In genomic region chr15:35071071-35071470, GRCh38 we compare ENCODE assay signal across 28 cellular contexts. TPM values are rescaled to one million over a fixed set of nuclear protein-coding genes. Genes with fewer than 3 reads are reported as not detected.
DNase-seq lines count a peak whose midpoint lies in the region; ATAC-seq, FAIRE-seq and TF ChIP-seq lines count a peak whose summit lies in the region.
"Had no signal": no experiment of that assay in that cellular context is flagged by ENCODE, and none has a peak within 500 bp of the region (broad histone marks: within the 10 kb centered on the region; RNA-seq: fewer than 3 reads in every experiment).

No MANE protein-coding gene starts in this region.

- H4K20me1 ChIP-seq in HepG2 (ENCODE audit: insufficient read depth, low read length): no peaks in the 10 kb centered on the region

- H3K9ac ChIP-seq in HepG2 (ENCODE audit: insufficient read depth, low read depth, low read length): no peak overlapping the region
- H3K9ac ChIP-seq: SK-N-SH had no signal

- H3K27me3 Mint-ChIP-seq in dendritic cell treated with granulocyte-macrophage colony-stimulating factor and Interleukin-4, amounts not matched to agents 40 ng/mL and 50 ng/mL, for 4 days: peaks cover 4% of the 10 kb centered on the region

- H2AFZ ChIP-seq in HepG2 (ENCODE audit: low read length): no peak overlapping the region
- H2AFZ ChIP-seq: PC-9 had no signal

- CTCF ChIA-PET in HepG2 (lab: Yijun Ruan, JAX; ENCODE audit: low intra/inter-chr PET ratio, low total read pairs): no interaction called here

- H3K4me1 ChIP-seq in HepG2 (ENCODE audit: insufficient read depth, low read length) (no peaks in the 10 kb centered on the region), right lobe of liver (no peaks in the 10 kb centered on the region)
- H3K4me1 ChIP-seq: BE2C, HAP-1 had no signal

- H3K27ac Mint-ChIP-seq in dendritic cell treated with granulocyte-macrophage colony-stimulating factor and Interleukin-4, amounts not matched to agents 40 ng/mL and 50 ng/mL, for 4 days: no peak overlapping the region
- H3K27ac Mint-ChIP-seq: CD4-positive, alpha-beta T cell; GM23338 had no signal

- no peak overlapping the region; the same call in 1 of the 2 replicates for H3K4me2 ChIP-seq in HepG2 (ENCODE audit: low read depth, low read length)
- H3K4me2 ChIP-seq: GM23338, PC-9, SK-N-SH had no signal

- WGBS in HepG2 (ENCODE audit: low lambda C conversion rate): 59% methylated on average over 15 of the region's 15 CpGs
- 88% methylated on average over 9 of the region's 15 CpGs for WGBS in right lobe of liver (ENCODE audit: insufficient coverage, low coverage, low lambda C conversion rate, missing lambda C conversion rate)

- H3K4me3 Mint-ChIP-seq in dendritic cell treated with granulocyte-macrophage colony-stimulating factor and Interleukin-4, amounts not matched to agents 40 ng/mL and 50 ng/mL, for 4 days: peak overlapping the region; percentile 14
- H3K4me3 Mint-ChIP-seq: CD4-positive, alpha-beta T cell; GM23338 had no signal

- no peak for FAIRE-seq in HepG2 (lab: Jason Lieb, UNC)
- FAIRE-seq in GM12891 (lab: Jason Lieb, UNC): no peak
- FAIRE-seq: A204.1, K562 had no signal

- H3K4me3 ChIP-seq in HepG2 (replicated peaks in 1 of 3; ENCODE audit: insufficient read depth in 1 of 3, low read depth in 2 of 3, low read length in 3 of 3) (no peak overlapping the region), right lobe of liver (no peak overlapping the region)
- H3K4me3 ChIP-seq: GM23338, HAP-1, K562, MG63, PC-9 had no signal

- H3K9me3 ChIP-seq in HepG2 (ENCODE audit: low read length) (no peaks in the 10 kb centered on the region), right lobe of liver (no peaks in the 10 kb centered on the region)
- H3K9me3 ChIP-seq: BE2C, HAP-1, MG63, SK-N-SH had no signal

- POLR2A ChIA-PET in HepG2 (lab: Yijun Ruan, JAX): no interaction called here

- TF ChIP-seq RAD21 in HepG2 (CRISPR knock-in tag; IDR thresholded peaks at IDR 0.05): no peak

- ATAC-seq in HepG2 (no peak), right lobe of liver (no peak), GM19397 (IDR thresholded peaks at IDR 0.05; ENCODE audit: unreplicated experiment) (no peak)
- ATAC-seq: GM23338, K562 had no signal

- in situ Hi-C loops in HepG2 (cut with HindIII; ENCODE audit: extremely low pct_ligation_motif_present, low pct_unique_long_range_greater_than_20kb): loop anchor here (10.0 kb wide), 1 partner anchor 214 kb away; no protein-coding TSS in a partner anchor

- no peak for TF ChIP-seq EP300 in HepG2 (IDR thresholded peaks at IDR 0.05; ENCODE audit: low read depth in 2 of 2, low read length in 2 of 2)
- no peak for TF ChIP-seq EP300 in HepG2 (CRISPR knock-in tag; IDR thresholded peaks at IDR 0.05; ENCODE audit: borderline replicate concordance)

- no peaks in the 10 kb centered on the region; a peak in 1 of 5 replicates for H3K27me3 ChIP-seq in HepG2 (ENCODE audit: control insufficient read depth in 1 of 2, insufficient read depth in 2 of 2, low read length in 2 of 2)
- H3K27me3 ChIP-seq in right lobe of liver: no peaks in the 10 kb centered on the region
- H3K27me3 ChIP-seq: BE2C, MG63 had no signal

- BruUV-seq in HepG2 (replicated peaks; lab: Mats Ljungman, UMichigan): no TSS peak

- TF ChIP-seq CTCF in HepG2 (CRISPR knock-in tag; IDR thresholded peaks at IDR 0.05) (no peak), right lobe of liver (IDR thresholded peaks at IDR 0.05) (no peak)

- H3K27ac ChIP-seq in HepG2 (ENCODE audit: extremely low read length, insufficient read depth, low read length) (no peak overlapping the region), right lobe of liver (no peak overlapping the region)
- H3K27ac ChIP-seq: PC-9 had no signal

- H3K9me3 Mint-ChIP-seq in dendritic cell treated with granulocyte-macrophage colony-stimulating factor and Interleukin-4, amounts not matched to agents 40 ng/mL and 50 ng/mL, for 4 days: no peaks in the 10 kb centered on the region
- H3K9me3 Mint-ChIP-seq: CD4-positive, alpha-beta T cell had no signal

- TF ChIP-seq POLR2A in HepG2 (IDR thresholded peaks at IDR 0.05; ENCODE audit: insufficient read depth in 1 of 2, low read depth in 2 of 2, low read length in 2 of 2) (no peak), right lobe of liver (IDR thresholded peaks at IDR 0.05) (no peak), GM12891 (IDR thresholded peaks at IDR 0.05; ENCODE audit: low read depth, low read length) (no peak)

- intact Hi-C loops in HepG2 (cut with micrococcal nuclease; ENCODE audit: unreplicated experiment): no loop called here
- intact Hi-C loops in right lobe of liver (cut with DNase I): loop anchor here in 1 of 2 donors (10.0 kb wide), 1 partner anchor 374 kb away; no protein-coding TSS in a partner anchor
- intact Hi-C loops in dendritic cell treated with granulocyte-macrophage colony-stimulating factor and Interleukin-4, amounts not matched to agents 40 ng/mL and 50 ng/mL, for 4 days (cut with micrococcal nuclease): no loop called here

- H3K36me3 Mint-ChIP-seq in dendritic cell treated with granulocyte-macrophage colony-stimulating factor and Interleukin-4, amounts not matched to agents 40 ng/mL and 50 ng/mL, for 4 days (ENCODE audit: low read depth): no peaks in the 10 kb centered on the region

- no peaks in the 10 kb centered on the region for H3K79me2 ChIP-seq in HepG2 (ENCODE audit: insufficient read depth, low read length)

- DNase-seq in HepG2 (ENCODE audit: low spot score) (no peak), right lobe of liver (no peak), NOMO-1 treated with DMSO at 0.1 percent for 48 hours (lab: John Stamatoyannopoulos, UW; ENCODE audit: unreplicated experiment) (peak; percentile 55), NCI-H1436 (lab: John Stamatoyannopoulos, UW) (no peak), GM12891 (ENCODE audit: insufficient read length, low spot score) (no peak)
- DNase-seq: BE2C; CD4-positive, alpha-beta T cell; COR-L47; DMS 273 treated with DMSO at 0.1 percent for 48 hours; DMS79 treated with DMSO at 0.1 percent for 48 hours; MG63; NCI-H1105 treated with DMSO at 0.1 percent for 48 hours; NCI-H1694; NCI-H2081; NCI-H2171; NCI-H524 treated with DMSO at 0.1 percent for 48 hours; NCI-H82; PC-9; RPMI8226; SIG-M5; SK-N-SH had no signal

- H3K4me1 Mint-ChIP-seq in dendritic cell treated with granulocyte-macrophage colony-stimulating factor and Interleukin-4, amounts not matched to agents 40 ng/mL and 50 ng/mL, for 4 days (ENCODE audit: low read depth): peaks cover 27% of the 10 kb centered on the region

- H3K36me3 ChIP-seq in HepG2 (replicated peaks in 1 of 2; ENCODE audit: control insufficient read depth in 1 of 2, insufficient read depth in 2 of 2, low read length in 2 of 2): no peaks in the 10 kb centered on the region
- H3K36me3 ChIP-seq in right lobe of liver: no peaks in the 10 kb centered on the region
- H3K36me3 ChIP-seq: BE2C, HAP-1, MG63 had no signal

TF ChIP-seq in HepG2, 621 proteins besides CTCF, POLR2A, EP300 and RAD21:
- peak; percentile 17; the same call in 1 of the 2 replicates for TF ChIP-seq CEBPB (IDR thresholded peaks at IDR 0.05; ENCODE audit: borderline replicate concordance, low read depth, low read length)
- TF ChIP-seq ESRRA (CRISPR knock-in tag; IDR thresholded peaks at IDR 0.05; ENCODE audit: low read depth): no peak

TF ChIP-seq in GM12891, 5 proteins besides CTCF, POLR2A, EP300 and RAD21:
- TF ChIP-seq TAF1 (IDR thresholded peaks at IDR 0.05; ENCODE audit: low read depth, low read length) (no peak), SPI1 (IDR thresholded peaks at IDR 0.05; ENCODE audit: low read depth, low read length) (no peak), POU2F2 (IDR thresholded peaks at IDR 0.05; ENCODE audit: low read depth, low read length) (no peak), POLR2AphosphoS5 (IDR thresholded peaks at IDR 0.05; ENCODE audit: low read depth, low read length) (no peak), PAX5 (IDR thresholded peaks at IDR 0.05; ENCODE audit: insufficient read depth, low read length, severe bottlenecking) (no peak)
TF ChIP-seq in GM12891: peak in this region for 0.

RNA-seq across cellular contexts. Expression of gene NANOGP8, which starts 14.0 kb away (rescaled TPM):
- total RNA-seq in HepG2 (2016; rRNA removed; fragmentation: Illumina TruSeq; extraction: Trizol): 0.25 and 0.27 TPM in 2 replicates
- not detected in 2 replicates for total RNA-seq in HepG2 (2016; cell fraction: cytosol; rRNA removed; fragmentation: Illumina TruSeq; extraction: Trizol; ENCODE audit: low read depth)
- 0.27 TPM in 1 of 2 replicates, not detected in the other for total RNA-seq in HepG2 (2016; cell fraction: insoluble cytoplasmic fraction; rRNA removed; fragmentation: Illumina TruSeq; extraction: Trizol)
- not detected in 2 replicates for total RNA-seq in HepG2 (2016; cell fraction: membrane; rRNA removed; fragmentation: Illumina TruSeq; extraction: Trizol)
- not detected in 2 replicates for total RNA-seq in HepG2 (2016; cell fraction: nucleus; rRNA removed; fragmentation: Illumina TruSeq; extraction: Trizol)
- 0.09 TPM in 1 of 2 replicates, not detected in the other for polyA plus RNA-seq in HepG2 (2011; rRNA removed)
- 0.12 TPM in 1 of 2 replicates, not detected in the other for polyA plus RNA-seq in HepG2 (2011; cell fraction: cytosol; rRNA removed)
- polyA plus RNA-seq in HepG2 (2011; cell fraction: nucleus; rRNA removed): 0.73 and 0.90 TPM in 2 replicates
- 0.28 TPM in 1 of 2 replicates, not detected in the other for polyA plus RNA-seq in HepG2 (2012)
- 0.17 TPM in 1 of 2 replicates, not detected in the other for polyA plus RNA-seq in HepG2 (2016; cell fraction: cytosol; fragmentation: Illumina TruSeq; extraction: Trizol; ENCODE audit: low read depth)
- polyA plus RNA-seq in HepG2 (2016; cell fraction: insoluble cytoplasmic fraction; fragmentation: Illumina TruSeq; extraction: Trizol; ENCODE audit: low read depth): not detected in 2 replicates
- not detected in 2 replicates for polyA plus RNA-seq in HepG2 (2016; cell fraction: membrane; fragmentation: Illumina TruSeq; extraction: Trizol; ENCODE audit: low read depth)
- polyA plus RNA-seq in HepG2 (2016; cell fraction: nucleus; fragmentation: Illumina TruSeq; extraction: Trizol; ENCODE audit: insufficient read depth, low read depth): not detected in 2 replicates
- 0.49 and 0.92 TPM in 2 replicates for polyA minus RNA-seq in HepG2 (2011; rRNA and poly(A)+ RNA removed; ENCODE audit: low replicate concordance)
- polyA minus RNA-seq in HepG2 (2011; cell fraction: cytosol; rRNA and poly(A)+ RNA removed): 0.79 TPM in 1 of 2 replicates, not detected in the other
- 2.3 and 3.2 TPM in 2 replicates for polyA minus RNA-seq in HepG2 (2011; cell fraction: nucleus; rRNA and poly(A)+ RNA removed)
- total RNA-seq in right lobe of liver: under 1 TPM in 2 of 6 experiments, not detected in 4; 0.31 to 0.62 TPM
- not detected for polyA plus RNA-seq in GM12891 (2012; ENCODE audit: low read depth, missing spikeins)
- total RNA-seq: CD4-positive, alpha-beta T cell; K562; PC-9; T-helper 1 cell treated with Interleukin-12 subunit alpha and Interleukin-12 subunit beta and Interleukin-4 antibody, amounts not matched to agents 30 ng/mL and 1 ng/mL, for 36 hours had no signal
- polyA plus RNA-seq: K562, SK-N-SH had no signal
